Comparison of ENCODE assay signal across 8 cellular contexts in genomic region chr3:194003128-194004057, GRCh38.
DNase-seq lines count a peak whose midpoint lies in the region; TF ChIP-seq lines count a peak whose summit lies in the region.

No MANE protein-coding gene starts in this region.

- no peaks in the 10 kb centered on the region for H4K20me1 ChIP-seq in GM23248 (ENCODE audit: insufficient read depth)

- H3K9me3 ChIP-seq in GM23248 (ENCODE audit: low read depth) = no peaks in the 10 kb centered on the region

- peaks cover 61% of the 10 kb centered on the region for H3K27me3 Mint-ChIP-seq in T-helper 1 cell treated with Interleukin-12 subunit alpha and Interleukin-12 subunit beta and Interleukin-4 antibody, amounts not matched to agents 30 μg/mL and 1 μg/mL, for 36 hours (ENCODE audit: low read depth)

- peaks cover 25% of the 10 kb centered on the region for H3F3A ChIP-seq in GM23248 (ENCODE audit: insufficient read depth)

- peak overlapping the region; percentile 51 for H2AFZ ChIP-seq in GM23248

- no peaks in the 10 kb centered on the region for H3K36me3 Mint-ChIP-seq in T-helper 1 cell treated with Interleukin-12 subunit alpha and Interleukin-12 subunit beta and Interleukin-4 antibody, amounts not matched to agents 30 μg/mL and 1 μg/mL, for 36 hours (ENCODE audit: low read depth)

- peak overlapping the region; percentile 66 for H3K4me2 ChIP-seq in GM23248 (ENCODE audit: unreplicated experiment)

- DNase-seq in GM03348 (ENCODE audit: low spot score) (peak; percentile 96), GM23248 (peak; percentile 98), LNCaP clone FGC (ENCODE audit: low read depth) (peak; percentile 46), ecto neural progenitor cell (ENCODE audit: low spot score) (peak; percentile 85), lower leg skin (ENCODE audit: low spot score in 2 of 2) (peak; percentile 88 to 97), G401 (ENCODE audit: low spot score) (no peak)
- DNase-seq in stimulated activated CD4-positive, alpha-beta T cell treated with anti-CD3 and anti-CD28 coated beads, Interleukin-2, amount 100 ng/mL, for 48 hours = peak; percentile 11 to 39

- peaks cover 28% of the 10 kb centered on the region for H3K4me1 ChIP-seq in GM23248 (ENCODE audit: insufficient read depth)

- WGBS in GM23248 (ENCODE audit: low coverage in 1 of 2, low lambda C conversion rate in 2 of 2, missing lambda C conversion rate in 2 of 2), 2 experiments = 4 to 5% methylated on average over 56 to 57 of the region's 57 CpGs
- 5 to 6% methylated on average over 51 to 57 of the region's 57 CpGs for WGBS in lower leg skin, 2 donors

- TF ChIP-seq CTCF in LNCaP clone FGC (IDR thresholded peaks at IDR 0.05; ENCODE audit: control insufficient read depth, extremely low read depth, insufficient read depth) (no peak), lower leg skin (IDR thresholded peaks at IDR 0.05) (no peak)

- peak overlapping the region; percentile 50 for H3K4me3 Mint-ChIP-seq in T-helper 1 cell treated with Interleukin-12 subunit alpha and Interleukin-12 subunit beta and Interleukin-4 antibody, amounts not matched to agents 30 μg/mL and 1 μg/mL, for 36 hours

- H3K36me3 ChIP-seq in GM23248 (ENCODE audit: low read depth) = no peaks in the 10 kb centered on the region

- no peaks in the 10 kb centered on the region for H3K9me2 ChIP-seq in GM23248 (ENCODE audit: insufficient read depth)

- H3K27me3 ChIP-seq in GM23248 (replicated peaks; ENCODE audit: insufficient read depth) = no peaks in the 10 kb centered on the region

- H3K9me3 Mint-ChIP-seq in T-helper 1 cell treated with Interleukin-12 subunit alpha and Interleukin-12 subunit beta and Interleukin-4 antibody, amounts not matched to agents 30 μg/mL and 1 μg/mL, for 36 hours = no peaks in the 10 kb centered on the region

- TF ChIP-seq POLR2A in lower leg skin (IDR thresholded peaks at IDR 0.05) = no peak

- H3K4me3 ChIP-seq in GM23248 (peak overlapping the region; percentile 63), LNCaP clone FGC (ENCODE audit: low read depth, low read length) (peak overlapping the region; percentile 28), lower leg skin (ENCODE audit: low read depth, poor library complexity, severe bottlenecking) (no peak overlapping the region)

- in situ Hi-C loops in GM23248 (cut with MboI) (no loop called here), G401 (cut with HindIII; ENCODE audit: low sequenced_read_pairs) (no loop called here)

- H3K79me2 ChIP-seq in GM23248 (ENCODE audit: insufficient read depth) = no peaks in the 10 kb centered on the region

- no peak overlapping the region for H3K27ac Mint-ChIP-seq in T-helper 1 cell treated with Interleukin-12 subunit alpha and Interleukin-12 subunit beta and Interleukin-4 antibody, amounts not matched to agents 30 μg/mL and 1 μg/mL, for 36 hours

- peak overlapping the region; percentile 82 for H3K9ac ChIP-seq in GM23248

- intact Hi-C loops in lower leg skin (cut with DNase I; ENCODE audit: low total_unique reads) = no loop called here

- H3K4me1 Mint-ChIP-seq in T-helper 1 cell treated with Interleukin-12 subunit alpha and Interleukin-12 subunit beta and Interleukin-4 antibody, amounts not matched to agents 30 μg/mL and 1 μg/mL, for 36 hours (ENCODE audit: low read depth) = peaks cover 13% of the 10 kb centered on the region

- peak overlapping the region; percentile 93 for H3K27ac ChIP-seq in GM23248
